19 cellular contexts compared by ENCODE assay signal in genomic region chr6:8215631-8216030, GRCh38.
A peak's percentile ranks its signal among the peaks of the same experiment; 100 is the strongest.
DNase-seq lines count a peak whose midpoint lies in the region; TF ChIP-seq lines count a peak whose summit lies in the region.
"Had no signal": no experiment of that assay in that cellular context is flagged by ENCODE, and none has a peak within 500 bp of the region (broad histone marks: within the 10 kb centered on the region; RNA-seq: fewer than 3 reads in every experiment).

No MANE protein-coding gene starts in this region.

- dilution Hi-C loops in mammary epithelial cell (cut with HindIII; ENCODE audit: low sequenced_read_pairs) = no loop called here

- no peaks in the 10 kb centered on the region for H3K79me2 ChIP-seq in mammary epithelial cell (ENCODE audit: insufficient read depth, low read length)

- H3K4me1 ChIP-seq in mammary epithelial cell (ENCODE audit: insufficient read depth, low read length) (no peaks in the 10 kb centered on the region), SJCRH30 (peaks cover 6% of the 10 kb centered on the region; the same call in 1 of the 2 replicates)
- H3K4me1 ChIP-seq: A549, psoas muscle had no signal

- DNase-seq in AG08395 (ENCODE audit: low spot score) (peak; percentile 29), M059J (ENCODE audit: low read depth) (peak; percentile 69), mammary epithelial cell (peak; percentile 19), kidney epithelial cell (ENCODE audit: low read depth) (peak; percentile 45), SJCRH30 (no peak), NCI-H146 treated with DMSO at 0.1 percent for 48 hours (lab: John Stamatoyannopoulos, UW; ENCODE audit: unreplicated experiment) (no peak), COR-L47 (lab: John Stamatoyannopoulos, UW) (no peak)
- no peak for DNase-seq in activated CD4-positive, alpha-beta T cell treated with anti-CD3 and anti-CD28 coated beads for 48 hours
- DNase-seq: activated CD4-positive, CD25-positive, alpha-beta regulatory T cell treated with anti-CD3 and anti-CD28 coated beads, Interleukin-2, amount 50 U/mL, for 72 hours; activated CD8-positive, alpha-beta memory T cell treated with anti-CD3 and anti-CD28 coated beads, Interleukin-2, amount 50 U/mL, for 4 hours; activated naive CD4-positive, alpha-beta T cell treated with anti-CD3 and anti-CD28 coated beads for 36 hours; H7; NCI-H146; NCI-H446; psoas muscle; SHP77 treated with DMSO at 0.1 percent for 48 hours; T-helper 2 cell had no signal

- intact Hi-C loops in mammary epithelial cell (cut with micrococcal nuclease) = loop anchor here (5.0 kb wide), 1 partner anchor 43 kb away; no protein-coding TSS in a partner anchor

- in situ Hi-C loops in mammary epithelial cell (cut with MboI; ENCODE audit: low sequenced_read_pairs in 2 of 2) = no loop called here

- no peak for TF ChIP-seq CTCF in mammary epithelial cell (conservative IDR thresholded peaks at IDR 0.05 in 1 of 2, IDR thresholded peaks at IDR 0.05 in 1 of 2; ENCODE audit: extremely low read depth in 1 of 2, insufficient read depth in 1 of 2, low read depth in 1 of 2, low read length in 2 of 2)
- TF ChIP-seq CTCF in kidney epithelial cell (IDR thresholded peaks at IDR 0.05; ENCODE audit: insufficient read depth, low read length, poor library complexity, severe bottlenecking) = no peak

- no peaks in the 10 kb centered on the region for H4K20me1 ChIP-seq in mammary epithelial cell (ENCODE audit: insufficient read depth, low read length)

- H3K27ac ChIP-seq in mammary epithelial cell (ENCODE audit: insufficient read depth, low read depth, low read length) (no peak overlapping the region), SJCRH30 (no peak overlapping the region)
- H3K27ac ChIP-seq: A549, cardiac muscle cell, psoas muscle had no signal

- CTCF ChIA-PET in mammary epithelial cell (lab: Charles Lee; ENCODE audit: low non-redundant PET) = no interaction called here

- H3K9ac ChIP-seq in mammary epithelial cell (ENCODE audit: insufficient read depth, low read length) = no peak overlapping the region

- no peaks in the 10 kb centered on the region for H3K9me3 ChIP-seq in mammary epithelial cell (replicated peaks; ENCODE audit: insufficient read depth, low read length)
- H3K9me3 ChIP-seq in SJCRH30 (replicated peaks) = no peaks in the 10 kb centered on the region
- H3K9me3 ChIP-seq: A549, psoas muscle had no signal

- no TSS peak for BruUV-seq in mammary epithelial cell (replicated peaks; lab: Mats Ljungman, UMichigan)

- H3K36me3 ChIP-seq in mammary epithelial cell (ENCODE audit: insufficient read depth, low read length) = no peaks in the 10 kb centered on the region
- H3K36me3 ChIP-seq in kidney epithelial cell (ENCODE audit: control insufficient read depth, insufficient read depth, low read length) = no peaks in the 10 kb centered on the region
- H3K36me3 ChIP-seq in SJCRH30 = no peaks in the 10 kb centered on the region
- H3K36me3 ChIP-seq: cardiac muscle cell had no signal

- H2AFZ ChIP-seq in mammary epithelial cell (ENCODE audit: low read depth, low read length) = no peak overlapping the region

- no peaks in the 10 kb centered on the region for H3K27me3 ChIP-seq in mammary epithelial cell (ENCODE audit: insufficient read depth, low read length)
- no peaks in the 10 kb centered on the region for H3K27me3 ChIP-seq in kidney epithelial cell (ENCODE audit: control insufficient read depth, insufficient read depth, low read length)
- no peaks in the 10 kb centered on the region for H3K27me3 ChIP-seq in SJCRH30
- H3K27me3 ChIP-seq: cardiac muscle cell had no signal

- H3K4me2 ChIP-seq in mammary epithelial cell (ENCODE audit: insufficient read depth, low read depth, low read length) = no peak overlapping the region
- H3K4me2 ChIP-seq: A549 had no signal

- H3K4me3 ChIP-seq in mammary epithelial cell (replicated peaks in 1 of 3; ENCODE audit: insufficient read depth in 1 of 3, low read depth in 2 of 3, low read length in 3 of 3) (no peak overlapping the region), kidney epithelial cell (ENCODE audit: low read depth, low read length) (no peak overlapping the region), SJCRH30 (no peak overlapping the region)
- H3K4me3 ChIP-seq: A549, cardiac muscle cell, psoas muscle had no signal

- 33% methylated on average over 3 of the region's 6 CpGs for WGBS in mammary epithelial cell (ENCODE audit: low coverage, missing lambda C conversion rate)

Comparison
In these comparisons a context has a peak if more than half of its experiments do, and no peak if none do; other contexts are left out.
1. DNase-seq: peak in AG08395 (single experiment), M059J (single experiment), mammary epithelial cell (single experiment) and kidney epithelial cell (single experiment); none in SJCRH30 (0 of 2), NCI-H146 treated with DMSO at 0.1 percent for 48 hours (single experiment), activated CD4-positive, alpha-beta T cell treated with anti-CD3 and anti-CD28 coated beads for 48 hours (single experiment) and COR-L47 (single experiment).